ENCODE assay signal across 2 cellular contexts in the genomic region with DNA sequence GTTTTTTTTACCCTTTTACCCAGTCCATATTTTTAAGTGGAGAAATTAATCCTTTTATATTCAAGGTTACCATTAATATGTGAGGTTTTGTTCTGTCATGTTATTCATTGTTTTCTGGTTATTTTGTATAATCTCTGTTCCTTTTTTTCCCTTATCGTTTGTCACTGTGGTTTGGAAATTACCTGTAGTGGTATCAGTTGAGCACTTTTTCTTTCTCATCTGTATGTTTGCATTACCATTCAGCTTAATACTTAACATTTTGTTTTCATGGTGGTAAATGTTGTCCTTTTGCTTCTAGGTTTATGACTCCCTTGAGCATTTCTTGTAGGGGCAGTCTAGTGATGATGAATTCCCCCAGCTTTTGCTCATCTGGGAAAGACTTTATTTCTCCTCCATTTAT.
A peak's percentile ranks its signal among the peaks of the same experiment; 100 is the strongest.
TF ChIP-seq lines count a peak whose summit lies in the region.

No MANE protein-coding gene starts in this region.

TF ChIP-seq in GM12891, 5 proteins besides CTCF, POLR2A, EP300 and RAD21:
- TF ChIP-seq SPI1 (IDR thresholded peaks at IDR 0.05; ENCODE audit: low read depth, low read length) (no peak), POU2F2 (IDR thresholded peaks at IDR 0.05; ENCODE audit: low read depth, low read length) (no peak), PAX5 (IDR thresholded peaks at IDR 0.05; ENCODE audit: insufficient read depth, low read length, severe bottlenecking) (no peak), TAF1 (IDR thresholded peaks at IDR 0.05; ENCODE audit: low read depth, low read length) (no peak), POLR2AphosphoS5 (IDR thresholded peaks at IDR 0.05; ENCODE audit: low read depth, low read length) (no peak)

TF ChIP-seq in GM12878, 131 proteins besides CTCF, POLR2A, EP300 and RAD21:
- TF ChIP-seq IKZF1 (conservative IDR thresholded peaks at IDR 0.05) (peak; percentile 33), TCF7 (IDR thresholded peaks at IDR 0.05; ENCODE audit: borderline replicate concordance) (no peak), MYB (IDR thresholded peaks at IDR 0.05; ENCODE audit: borderline replicate concordance, low read depth, low read length) (peak; percentile 51; the same call in 1 of the 2 replicates), KLF5 (IDR thresholded peaks at IDR 0.05; ENCODE audit: partially characterized antibody) (no peak), NBN (IDR thresholded peaks at IDR 0.05) (peak; percentile 70), MLLT1 (IDR thresholded peaks at IDR 0.05) (peak; percentile 72), RELA (IDR thresholded peaks at IDR 0.05; ENCODE audit: borderline replicate concordance, partially characterized antibody) (peak; percentile 32), ETV6 (conservative IDR thresholded peaks at IDR 0.05 in 1 of 2, IDR thresholded peaks at IDR 0.05 in 1 of 2; ENCODE audit: borderline replicate concordance in 1 of 2, low read depth in 1 of 2) (no peak), HDAC2 (IDR thresholded peaks at IDR 0.05) (no peak), EED (IDR thresholded peaks at IDR 0.05; ENCODE audit: low read depth) (no peak), ATF7 (IDR thresholded peaks at IDR 0.05; ENCODE audit: low read depth) (peak; percentile 74), SPI1 (IDR thresholded peaks at IDR 0.05; ENCODE audit: borderline replicate concordance, insufficient read depth, low read depth, low read length) (peak; percentile 61; the same call in 1 of the 2 replicates), BMI1 (IDR thresholded peaks at IDR 0.05; ENCODE audit: borderline replicate concordance) (0 out of 2 replicates have a peak, but pooled peaks have one; percentile 32), ZBED1 (IDR thresholded peaks at IDR 0.05; ENCODE audit: borderline replicate concordance) (no peak), ZNF217 (IDR thresholded peaks at IDR 0.05) (no peak; the same call in 1 of the 2 replicates), DPF2 (IDR thresholded peaks at IDR 0.05) (0 out of 2 replicates have a peak, but pooled peaks have one; percentile 49), SRF (IDR thresholded peaks at IDR 0.05; ENCODE audit: low read depth in 2 of 2, low read length in 2 of 2) (no peak), MEF2A (IDR thresholded peaks at IDR 0.05; ENCODE audit: insufficient read depth, low read depth, low read length) (no peak), ZSCAN29 (IDR thresholded peaks at IDR 0.05) (no peak), MEF2B (IDR thresholded peaks at IDR 0.05; ENCODE audit: partially characterized antibody, poor library complexity, severe bottlenecking) (peak; percentile 72), GABPA (IDR thresholded peaks at IDR 0.05; ENCODE audit: low read depth) (no peak), STAT3 (IDR thresholded peaks at IDR 0.05; ENCODE audit: low read depth, low read length) (no peak), IKZF2 (IDR thresholded peaks at IDR 0.05) (peak; percentile 55 to 65; a peak in 2 of 4 replicates), RUNX3 (IDR thresholded peaks at IDR 0.05; ENCODE audit: low read length) (peak; percentile 73), MTA2 (IDR thresholded peaks at IDR 0.05; ENCODE audit: low read depth) (peak; percentile 89), FOXM1 (IDR thresholded peaks at IDR 0.05; ENCODE audit: low read depth, low read length) (no peak)
- TF ChIP-seq, protein P1, sequence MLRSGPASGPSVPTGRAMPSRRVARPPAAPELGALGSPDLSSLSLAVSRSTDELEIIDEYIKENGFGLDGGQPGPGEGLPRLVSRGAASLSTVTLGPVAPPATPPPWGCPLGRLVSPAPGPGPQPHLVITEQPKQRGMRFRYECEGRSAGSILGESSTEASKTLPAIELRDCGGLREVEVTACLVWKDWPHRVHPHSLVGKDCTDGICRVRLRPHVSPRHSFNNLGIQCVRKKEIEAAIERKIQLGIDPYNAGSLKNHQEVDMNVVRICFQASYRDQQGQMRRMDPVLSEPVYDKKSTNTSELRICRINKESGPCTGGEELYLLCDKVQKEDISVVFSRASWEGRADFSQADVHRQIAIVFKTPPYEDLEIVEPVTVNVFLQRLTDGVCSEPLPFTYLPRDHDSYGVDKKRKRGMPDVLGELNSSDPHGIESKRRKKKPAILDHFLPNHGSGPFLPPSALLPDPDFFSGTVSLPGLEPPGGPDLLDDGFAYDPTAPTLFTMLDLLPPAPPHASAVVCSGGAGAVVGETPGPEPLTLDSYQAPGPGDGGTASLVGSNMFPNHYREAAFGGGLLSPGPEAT (IDR thresholded peaks at IDR 0.05; ENCODE audit: low read depth): peak; percentile 96
- TF ChIP-seq, protein P2, sequence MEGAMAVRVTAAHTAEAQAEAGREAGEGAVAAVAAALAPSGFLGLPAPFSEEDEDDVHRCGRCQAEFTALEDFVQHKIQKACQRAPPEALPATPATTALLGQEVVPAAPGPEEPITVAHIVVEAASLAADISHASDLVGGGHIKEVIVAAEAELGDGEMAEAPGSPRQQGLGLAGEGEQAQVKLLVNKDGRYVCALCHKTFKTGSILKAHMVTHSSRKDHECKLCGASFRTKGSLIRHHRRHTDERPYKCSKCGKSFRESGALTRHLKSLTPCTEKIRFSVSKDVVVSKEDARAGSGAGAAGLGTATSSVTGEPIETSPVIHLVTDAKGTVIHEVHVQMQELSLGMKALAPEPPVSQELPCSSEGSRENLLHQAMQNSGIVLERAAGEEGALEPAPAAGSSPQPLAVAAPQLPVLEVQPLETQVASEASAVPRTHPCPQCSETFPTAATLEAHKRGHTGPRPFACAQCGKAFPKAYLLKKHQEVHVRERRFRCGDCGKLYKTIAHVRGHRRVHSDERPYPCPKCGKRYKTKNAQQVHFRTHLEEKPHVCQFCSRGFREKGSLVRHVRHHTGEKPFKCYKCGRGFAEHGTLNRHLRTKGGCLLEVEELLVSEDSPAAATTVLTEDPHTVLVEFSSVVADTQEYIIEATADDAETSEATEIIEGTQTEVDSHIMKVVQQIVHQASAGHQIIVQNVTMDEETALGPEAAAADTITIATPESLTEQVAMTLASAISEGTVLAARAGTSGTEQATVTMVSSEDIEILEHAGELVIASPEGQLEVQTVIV (IDR thresholded peaks at IDR 0.05; ENCODE audit: borderline replicate concordance, partially characterized antibody): no peak
- TF ChIP-seq, protein P3, sequence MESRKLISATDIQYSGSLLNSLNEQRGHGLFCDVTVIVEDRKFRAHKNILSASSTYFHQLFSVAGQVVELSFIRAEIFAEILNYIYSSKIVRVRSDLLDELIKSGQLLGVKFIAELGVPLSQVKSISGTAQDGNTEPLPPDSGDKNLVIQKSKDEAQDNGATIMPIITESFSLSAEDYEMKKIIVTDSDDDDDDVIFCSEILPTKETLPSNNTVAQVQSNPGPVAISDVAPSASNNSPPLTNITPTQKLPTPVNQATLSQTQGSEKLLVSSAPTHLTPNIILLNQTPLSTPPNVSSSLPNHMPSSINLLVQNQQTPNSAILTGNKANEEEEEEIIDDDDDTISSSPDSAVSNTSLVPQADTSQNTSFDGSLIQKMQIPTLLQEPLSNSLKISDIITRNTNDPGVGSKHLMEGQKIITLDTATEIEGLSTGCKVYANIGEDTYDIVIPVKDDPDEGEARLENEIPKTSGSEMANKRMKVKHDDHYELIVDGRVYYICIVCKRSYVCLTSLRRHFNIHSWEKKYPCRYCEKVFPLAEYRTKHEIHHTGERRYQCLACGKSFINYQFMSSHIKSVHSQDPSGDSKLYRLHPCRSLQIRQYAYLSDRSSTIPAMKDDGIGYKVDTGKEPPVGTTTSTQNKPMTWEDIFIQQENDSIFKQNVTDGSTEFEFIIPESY (IDR thresholded peaks at IDR 0.05): no peak
